26 cellular contexts compared by ENCODE assay signal in the genomic region with DNA sequence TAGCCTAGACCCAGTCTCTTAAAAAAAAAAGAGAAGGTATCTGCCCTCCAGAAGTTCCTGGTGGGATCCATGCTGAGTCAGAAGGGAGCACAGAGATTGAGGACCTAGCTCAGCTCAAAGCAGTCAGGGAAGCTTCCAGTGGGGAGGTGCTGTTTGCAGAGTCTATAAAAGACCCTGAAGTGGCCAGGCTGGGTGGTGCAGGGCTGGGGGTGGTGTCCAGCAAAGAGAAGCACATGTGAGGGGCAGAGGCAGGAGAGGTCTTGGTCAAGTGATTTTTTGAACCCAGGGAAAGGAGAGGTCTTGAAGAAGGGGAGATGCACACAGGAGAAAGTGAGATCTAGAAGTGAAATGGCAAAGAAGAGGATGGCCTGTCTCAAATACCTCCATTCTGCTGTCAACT.
"Had no signal": no experiment of that assay in that cellular context is flagged by ENCODE, and none has a peak within 500 bp of the region (broad histone marks: within the 10 kb centered on the region; RNA-seq: fewer than 3 reads in every experiment).

No MANE protein-coding gene starts in this region.

- H2AFZ ChIP-seq: hepatocyte had no signal

- H3K27ac ChIP-seq: colonic mucosa, epithelial cell of prostate, foreskin keratinocyte, gastroesophageal sphincter, heart left ventricle, hepatocyte, left lung, lower lobe of right lung had no signal

- DNase-seq: cerebellar nuclear complex; colonic mucosa; cortex of kidney; effector CD8-positive, alpha-beta T cell; effector memory CD8-positive, alpha-beta T cell; endodermal cell; erythroblast; foreskin keratinocyte; heart left ventricle; hypothalamus; immature natural killer cell; islet precursor cell; kidney; kidney glomerular epithelial cell; left lung; left ventricle myocardium superior; lower lobe of right lung; mammary epithelial cell; mesendoderm; midbrain had no signal

- H3K27me3 ChIP-seq: colonic mucosa had no signal

- H3K9me3 Mint-ChIP-seq: dendritic cell treated with granulocyte-macrophage colony-stimulating factor and Interleukin-4, amounts not matched to agents 40 ng/mL and 50 ng/mL, for 4 days; effector memory CD8-positive, alpha-beta T cell; endodermal cell; immature natural killer cell; memory B cell had no signal

- H3K36me3 Mint-ChIP-seq: immature natural killer cell, memory B cell had no signal

- H3K36me3 ChIP-seq: colonic mucosa, gastroesophageal sphincter, heart left ventricle, left lung, lower lobe of right lung had no signal

- H3K27ac Mint-ChIP-seq: dendritic cell treated with granulocyte-macrophage colony-stimulating factor and Interleukin-4, amounts not matched to agents 40 ng/mL and 50 ng/mL, for 4 days; effector memory CD8-positive, alpha-beta T cell; endodermal cell; immature natural killer cell; memory B cell had no signal

- H3K79me2 ChIP-seq: hepatocyte had no signal

- ATAC-seq: effector memory CD8-positive, alpha-beta T cell; esophagus mucosa; foreskin keratinocyte; gastroesophageal sphincter; heart left ventricle; left lung; left ventricle myocardium superior; lower lobe of right lung had no signal

- H3K4me3 ChIP-seq: colonic mucosa, gastroesophageal sphincter, heart left ventricle, hepatocyte, left lung, lower lobe of right lung had no signal

- H3K4me2 ChIP-seq: hepatocyte had no signal

- H3K4me1 Mint-ChIP-seq: immature natural killer cell had no signal

- H3K4me3 Mint-ChIP-seq: dendritic cell treated with granulocyte-macrophage colony-stimulating factor and Interleukin-4, amounts not matched to agents 40 ng/mL and 50 ng/mL, for 4 days; effector memory CD8-positive, alpha-beta T cell; endodermal cell; immature natural killer cell; memory B cell had no signal

- H3K9me3 ChIP-seq: colonic mucosa, gastroesophageal sphincter, heart left ventricle, left lung, lower lobe of right lung had no signal

- H3K4me1 ChIP-seq: colonic mucosa, left lung, lower lobe of right lung had no signal
